9 cellular contexts compared by ENCODE assay signal in genomic region chr5:160423025-160423554, GRCh38. TPM values are rescaled to one million over a fixed set of nuclear protein-coding genes. Genes with fewer than 3 reads are reported as not detected.
DNase-seq lines count a peak whose midpoint lies in the region; ATAC-seq and TF ChIP-seq lines count a peak whose summit lies in the region.
"Had no signal": no experiment of that assay in that cellular context is flagged by ENCODE, and none has a peak within 500 bp of the region (broad histone marks: within the 10 kb centered on the region; RNA-seq: fewer than 3 reads in every experiment).

No MANE protein-coding gene starts in this region.

- no peak overlapping the region for H3K27ac ChIP-seq in IMR-90 (ENCODE audit: insufficient read depth, low read length)

- H4K5ac ChIP-seq in IMR-90 (ENCODE audit: low read depth, low read length): no peak overlapping the region

- no peak overlapping the region for H3K56ac ChIP-seq in IMR-90 (ENCODE audit: extremely low read depth, insufficient read depth, low read length)

- in situ Hi-C loops in IMR-90 (cut with MboI; ENCODE audit: low sequenced_read_pairs): no loop called here

- no peak overlapping the region for H2BK5ac ChIP-seq in IMR-90 (ENCODE audit: low read depth, low read length, poor library complexity, severe bottlenecking)

- no peak for TF ChIP-seq CTCF in IMR-90 (conservative IDR thresholded peaks at IDR 0.05; ENCODE audit: low read depth, low read length)

- no peak overlapping the region for H4K91ac ChIP-seq in IMR-90 (ENCODE audit: insufficient read depth, low read depth, low read length)

- H3K4me1 Mint-ChIP-seq in T-cell: peaks cover 62 to 70% (median 66%) of the 10 kb centered on the region in 3 donors

- no peak for TF ChIP-seq POLR2A in IMR-90 (IDR thresholded peaks at IDR 0.05; ENCODE audit: low read depth, low read length)

- no peaks in the 10 kb centered on the region for H4K20me1 ChIP-seq in IMR-90 (ENCODE audit: insufficient read depth, low read length)

- H3K4me3 Mint-ChIP-seq in T-cell: peak overlapping the region; percentile 13 to 95 (median 92)

- CTCF ChIA-PET in IMR-90 (lab: Yijun Ruan, JAX): interaction anchor here (3.0 kb wide), 1 partner anchor 16 kb away, joined by 21 read pairs; no protein-coding TSS in a partner anchor
- CTCF ChIA-PET in T-cell (lab: Charles Lee): interaction anchor here (1.3 to 5.3 kb wide), 3 partner anchors 15 to 21 kb away, joined by 3 to 79 read pairs (median 14); no protein-coding TSS in a partner anchor

- H3K27me3 Mint-ChIP-seq in T-cell: no peaks in the 10 kb centered on the region

- no TSS peak for BruUV-seq in IMR-90 (replicated peaks; lab: Mats Ljungman, UMichigan)

- peaks cover 6% of the 10 kb centered on the region; the same call in 1 of the 2 replicates for H3K9me1 ChIP-seq in IMR-90 (ENCODE audit: insufficient read depth, low read length)

- DNase-seq in DMS153 (lab: John Stamatoyannopoulos, UW): peak; percentile 48
- no peak for DNase-seq in IMR-90
- DNase-seq in T-cell: no peak
- DNase-seq in kidney tubule cell (ENCODE audit: low spot score): peak; percentile 39
- no peak for DNase-seq in D341Med (ENCODE audit: low spot score)
- no peak for DNase-seq in foreskin melanocyte
- DNase-seq: SW 1271 had no signal

- H3K4ac ChIP-seq in IMR-90 (ENCODE audit: low read depth, low read length): no peak overlapping the region

- POLR2A ChIA-PET in IMR-90 (lab: Charles Lee; ENCODE audit: unreplicated experiment): no interaction called here
- POLR2A ChIA-PET in T-cell (lab: Charles Lee): interaction anchor here (0.6 to 0.9 kb wide), 2 partner anchors 50 to 1157 kb away, joined by 3 to 6 read pairs; no protein-coding TSS in a partner anchor

- peaks cover 7% of the 10 kb centered on the region for H3K4me1 ChIP-seq in IMR-90 (ENCODE audit: control insufficient read depth, insufficient read depth, low read length)

- H3K27ac Mint-ChIP-seq in T-cell: peak overlapping the region; percentile 89 to 94

- H3K36me3 ChIP-seq in IMR-90 (ENCODE audit: control insufficient read depth, insufficient read depth, low read length): peaks cover 4% of the 10 kb centered on the region

- H3K9me3 ChIP-seq in IMR-90 (ENCODE audit: control insufficient read depth, insufficient read depth, low read length): no peaks in the 10 kb centered on the region

- H2BK120ac ChIP-seq in IMR-90 (ENCODE audit: low read depth, low read length): no peak overlapping the region

- no peaks in the 10 kb centered on the region for H3K27me3 ChIP-seq in IMR-90 (ENCODE audit: control insufficient read depth, insufficient read depth, low read length)

- intact Hi-C loops in IMR-90 (cut with micrococcal nuclease): no loop called here

- H2AFZ ChIP-seq in IMR-90 (replicated peaks; ENCODE audit: low read length, poor library complexity): no peak overlapping the region

- H3K14ac ChIP-seq in IMR-90 (replicated peaks; ENCODE audit: low read depth, low read length): peak overlapping the region; percentile 20; the same call in 1 of the 2 replicates

- no peak overlapping the region for H2BK15ac ChIP-seq in IMR-90 (ENCODE audit: low read depth, low read length)

- H3K18ac ChIP-seq in IMR-90 (ENCODE audit: low read depth, low read length): no peak overlapping the region

- H2AK5ac ChIP-seq in IMR-90 (ENCODE audit: low read depth, low read length): 0 out of 2 replicates have a peak overlapping the region, but pooled peaks have one; percentile 4

- TF ChIP-seq RAD21 in IMR-90 (IDR thresholded peaks at IDR 0.05; ENCODE audit: low read length): no peak

- no peaks in the 10 kb centered on the region for H3K9me3 Mint-ChIP-seq in T-cell

- H3K4me3 ChIP-seq in IMR-90 (ENCODE audit: insufficient read depth, low read depth, low read length): no peak overlapping the region; the same call in 1 of the 2 replicates

- H4K8ac ChIP-seq in IMR-90 (ENCODE audit: low read depth in 2 of 2, low read length in 2 of 2): no peak overlapping the region

- no peak overlapping the region for H2AK9ac ChIP-seq in IMR-90 (replicated peaks; ENCODE audit: low read depth, low read length, poor library complexity)

- H3K23ac ChIP-seq in IMR-90 (ENCODE audit: low read depth, low read length): peak overlapping the region; percentile 6

- H3K36me3 Mint-ChIP-seq in T-cell: peaks cover under 1% of the 10 kb centered on the region

- peaks cover 16 to 43% of the 10 kb centered on the region in 2 experiments for H3K79me1 ChIP-seq in IMR-90 (ENCODE audit: low read depth in 1 of 2, low read length in 2 of 2)

- H3K9ac ChIP-seq in IMR-90 (ENCODE audit: low read depth, low read length): no peak overlapping the region

- H2BK20ac ChIP-seq in IMR-90 (ENCODE audit: low read depth, low read length): no peak overlapping the region

- dilution Hi-C loops in IMR-90 (cut with HindIII; ENCODE audit: low sequenced_read_pairs, unreplicated experiment): no loop called here

- no CpG with 5 or more reads among the region's 2 CpGs for WGBS in IMR-90 (ENCODE audit: extremely low coverage in 2 of 2, insufficient read length in 1 of 2), 2 experiments

- peak overlapping the region; percentile 100; the same call in 1 of the 2 replicates for H3K4me2 ChIP-seq in IMR-90 (ENCODE audit: low read depth, low read length)

- ATAC-seq in IMR-90 (ENCODE audit: low read depth) (no peak), T-cell (replicated peaks in 1 of 4) (no peak), GM19023 (IDR thresholded peaks at IDR 0.05; ENCODE audit: unreplicated experiment) (no peak), GM21360 (IDR thresholded peaks at IDR 0.05; ENCODE audit: unreplicated experiment) (no peak)

TF ChIP-seq in IMR-90, 13 proteins besides CTCF, POLR2A, EP300 and RAD21:
- no peak for TF ChIP-seq USF2 (IDR thresholded peaks at IDR 0.05; ENCODE audit: low read depth, low read length)
- TF ChIP-seq RFX5 (IDR thresholded peaks at IDR 0.05; ENCODE audit: low read depth, low read length): no peak
- TF ChIP-seq ELK1 (IDR thresholded peaks at IDR 0.05; ENCODE audit: borderline replicate concordance, low read depth, low read length): no peak
- no peak for TF ChIP-seq CHD1 (IDR thresholded peaks at IDR 0.05; ENCODE audit: low read depth, low read length)
- no peak for TF ChIP-seq CEBPB (IDR thresholded peaks at IDR 0.05; ENCODE audit: low read depth, low read length)
- TF ChIP-seq MAZ (IDR thresholded peaks at IDR 0.05; ENCODE audit: borderline replicate concordance, low read depth, low read length): no peak
- no peak for TF ChIP-seq BHLHE40 (IDR thresholded peaks at IDR 0.05; ENCODE audit: low read depth, low read length)
- TF ChIP-seq NFE2L2 (IDR thresholded peaks at IDR 0.05; ENCODE audit: low read depth, low read length): no peak
- no peak for TF ChIP-seq FOS (IDR thresholded peaks at IDR 0.05; ENCODE audit: low read depth, low read length)
- no peak for TF ChIP-seq MXI1 (IDR thresholded peaks at IDR 0.05; ENCODE audit: borderline replicate concordance, low read depth, low read length)
- TF ChIP-seq SMC3 (IDR thresholded peaks at IDR 0.05; ENCODE audit: low read depth, low read length): no peak
- no peak for TF ChIP-seq RCOR1 (IDR thresholded peaks at IDR 0.05; ENCODE audit: insufficient replicate concordance, low read length)
- TF ChIP-seq MAFK (IDR thresholded peaks at IDR 0.05; ENCODE audit: low read depth, low read length): no peak

RNA-seq across cellular contexts. Expression of gene PTTG1, which starts 1.4 kb away (rescaled TPM):
- total RNA-seq in IMR-90 (2012; rRNA removed) (95.0 and 98.6 TPM in 2 replicates), T-cell (10 to 100 TPM in 2 of 5 donors, 1 to 10 TPM in 3; 6.6 to 16.5 (median 8.8) TPM)
- 118 and 229 TPM in 2 replicates for polyA plus RNA-seq in IMR-90 (2012; rRNA removed)
- 24.1 and 130 TPM in 2 replicates for polyA plus RNA-seq in IMR-90 (2012; cell fraction: cytosol; rRNA removed)
- polyA plus RNA-seq in IMR-90 (2012; cell fraction: nucleus; rRNA removed; ENCODE audit: low replicate concordance): 6.4 and 52.4 TPM in 2 replicates

RNA-seq across cellular contexts. Expression of gene SLU7, which starts 4.2 kb away (rescaled TPM):
- total RNA-seq in IMR-90 (2012; rRNA removed) (34.2 and 49.7 TPM in 2 replicates), T-cell (10 to 100 TPM; 64.9 to 76.8 (median 75.2) TPM)
- polyA plus RNA-seq in IMR-90 (2012; rRNA removed): 12.6 and 15.9 TPM in 2 replicates
- polyA plus RNA-seq in IMR-90 (2012; cell fraction: cytosol; rRNA removed): 3.2 TPM in 2 replicates
- 1.8 and 20.1 TPM in 2 replicates for polyA plus RNA-seq in IMR-90 (2012; cell fraction: nucleus; rRNA removed; ENCODE audit: low replicate concordance)

RNA-seq across cellular contexts. Expression of gene FAM200C, which starts 23.2 kb away (rescaled TPM):
- total RNA-seq in IMR-90 (2012; rRNA removed) (6.3 and 6.7 TPM in 2 replicates), T-cell (under 1 TPM in 4 of 5 donors, not detected in 1; 0.12 to 0.76 (median 0.58) TPM)
- 1.1 and 1.7 TPM in 2 replicates for polyA plus RNA-seq in IMR-90 (2012; rRNA removed)
- 0.33 and 0.62 TPM in 2 replicates for polyA plus RNA-seq in IMR-90 (2012; cell fraction: cytosol; rRNA removed)
- 0.42 and 3.8 TPM in 2 replicates for polyA plus RNA-seq in IMR-90 (2012; cell fraction: nucleus; rRNA removed; ENCODE audit: low replicate concordance)

RNA-seq across cellular contexts. Expression of gene C1QTNF2, which starts 52.7 kb away (rescaled TPM):
- total RNA-seq in IMR-90 (2012; rRNA removed) (0.72 and 0.83 TPM in 2 replicates), T-cell (not detected)
- 1.2 and 1.4 TPM in 2 replicates for polyA plus RNA-seq in IMR-90 (2012; rRNA removed)
- polyA plus RNA-seq in IMR-90 (2012; cell fraction: cytosol; rRNA removed): 0.52 and 1.4 TPM in 2 replicates
- polyA plus RNA-seq in IMR-90 (2012; cell fraction: nucleus; rRNA removed; ENCODE audit: low replicate concordance): 0.56 and 0.88 TPM in 2 replicates

Comparison
In these comparisons a context has a peak if more than half of its experiments do, and no peak if none do; other contexts are left out.
1. DNase-seq: peak in DMS153 (single experiment) and kidney tubule cell (single experiment); none in IMR-90 (single experiment), T-cell (0 of 34), D341Med (single experiment) and foreskin melanocyte (single experiment).